In the genomic region with DNA sequence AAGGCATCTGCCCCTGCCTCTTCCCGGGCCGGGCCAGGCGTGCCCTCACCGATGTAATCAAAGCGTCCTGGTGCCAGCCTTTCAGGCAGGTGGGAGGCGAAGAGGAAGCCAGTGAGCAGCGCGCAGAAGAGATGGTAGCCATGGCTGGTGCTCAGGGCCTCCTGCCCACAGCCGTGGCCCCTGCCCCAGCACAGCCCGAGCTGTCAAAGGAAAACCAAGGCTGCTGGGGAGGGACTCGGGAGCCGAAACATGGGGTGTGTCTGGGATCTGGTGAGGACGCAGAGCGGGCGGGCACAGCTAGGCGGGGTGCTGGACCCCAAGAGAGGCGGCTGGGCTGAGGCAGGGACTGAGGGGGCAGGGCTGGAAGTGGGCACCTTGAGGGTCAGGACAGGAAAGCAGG, we compare ENCODE assay signal across 16 cellular contexts. TPM values are rescaled to one million over a fixed set of nuclear protein-coding genes. Genes with fewer than 3 reads are reported as not detected.
A peak's percentile ranks its signal among the peaks of the same experiment; 100 is the strongest.
DNase-seq lines count a peak whose midpoint lies in the region; ATAC-seq lines count a peak whose summit lies in the region.
"Had no signal": no experiment of that assay in that cellular context is flagged by ENCODE, and none has a peak within 500 bp of the region (broad histone marks: within the 10 kb centered on the region; RNA-seq: fewer than 3 reads in every experiment).

No MANE protein-coding gene starts in this region.

- no peak overlapping the region for H3K18ac ChIP-seq in mesendoderm (ENCODE audit: low read length)

- H2AK5ac ChIP-seq in mesendoderm (ENCODE audit: low read length): no peak overlapping the region

- H3K79me2 ChIP-seq in mesendoderm (ENCODE audit: control insufficient read depth, insufficient read depth, low read length): no peaks in the 10 kb centered on the region

- no CpG with 5 or more reads among the region's 17 CpGs for WGBS in mesendoderm (ENCODE audit: extremely low coverage, insufficient coverage, low lambda C conversion rate)

- no peak overlapping the region for H2BK5ac ChIP-seq in mesendoderm (ENCODE audit: low read length)

- H3K4me1 Mint-ChIP-seq in stimulated activated naive CD8-positive, alpha-beta T cell treated with anti-CD3 and anti-CD28 coated beads, Interleukin-15, Interleukin-2, amounts not matched to agents 100 ng/mL and 50 ng/mL, for 24 hours (ENCODE audit: low read depth): peaks cover 20% of the 10 kb centered on the region
- H3K4me1 Mint-ChIP-seq in activated CD8-positive, alpha-beta T cell treated with anti-CD3 and anti-CD28 coated beads, Interleukin-2, amount 10 ng/mL, durations not matched to agents 7 days and 5 days (ENCODE audit: low read depth): peaks cover 34% of the 10 kb centered on the region

- H4K5ac ChIP-seq in mesendoderm (ENCODE audit: low read length): no peak overlapping the region

- no peaks in the 10 kb centered on the region for H3K27me3 Mint-ChIP-seq in stimulated activated naive CD8-positive, alpha-beta T cell treated with anti-CD3 and anti-CD28 coated beads, Interleukin-15, Interleukin-2, amounts not matched to agents 100 ng/mL and 50 ng/mL, for 24 hours
- no peaks in the 10 kb centered on the region for H3K27me3 Mint-ChIP-seq in activated CD8-positive, alpha-beta T cell treated with anti-CD3 and anti-CD28 coated beads, Interleukin-2, amount 10 ng/mL, durations not matched to agents 7 days and 5 days (ENCODE audit: low read depth)

- H3K36me3 ChIP-seq in mucosa of stomach (ENCODE audit: control insufficient read depth, insufficient read depth, low read length) (no peaks in the 10 kb centered on the region), mesendoderm (ENCODE audit: control insufficient read depth, insufficient read depth, low read length) (no peaks in the 10 kb centered on the region)

- no peaks in the 10 kb centered on the region for H3K79me1 ChIP-seq in mesendoderm (ENCODE audit: low read length)

- H2BK120ac ChIP-seq in mesendoderm (ENCODE audit: low read depth, low read length): no peak overlapping the region

- H3K4me3 Mint-ChIP-seq in stimulated activated naive CD8-positive, alpha-beta T cell treated with anti-CD3 and anti-CD28 coated beads, Interleukin-15, Interleukin-2, amounts not matched to agents 100 ng/mL and 50 ng/mL, for 24 hours: no peak overlapping the region
- peak overlapping the region; percentile 75 for H3K4me3 Mint-ChIP-seq in activated CD8-positive, alpha-beta T cell treated with anti-CD3 and anti-CD28 coated beads, Interleukin-2, amount 10 ng/mL, durations not matched to agents 7 days and 5 days

- H4K8ac ChIP-seq in mesendoderm (ENCODE audit: low read depth, low read length): no peak overlapping the region

- H3K4me3 ChIP-seq in mucosa of stomach (ENCODE audit: low read length): no peak overlapping the region
- no peak overlapping the region for H3K4me3 ChIP-seq in mesendoderm (ENCODE audit: low read length)

- no peak for ATAC-seq in stimulated activated naive CD8-positive, alpha-beta T cell treated with anti-CD3 and anti-CD28 coated beads, Interleukin-15, Interleukin-2, amounts not matched to agents 100 U/mL and 50 U/mL, for 24 hours
- ATAC-seq in activated CD8-positive, alpha-beta T cell treated with anti-CD3 and anti-CD28 coated beads, Interleukin-2, amount 10 ng/mL, durations not matched to agents 7 days and 5 days: no peak
- ATAC-seq in HG02610 (IDR thresholded peaks at IDR 0.05; ENCODE audit: unreplicated experiment): no peak

- POLR2A ChIA-PET in activated CD8-positive, alpha-beta T cell treated with anti-CD3 and anti-CD28 coated beads, Interleukin-2, amount 10 ng/mL, durations not matched to agents 7 days and 5 days (lab: Charles Lee): interaction anchor here (1.4 to 3.1 kb wide), 3 partner anchors 14 to 38 kb away, joined by 5 to 12 read pairs (median 10); partner anchors contain the start of genes PMF1 and SMG5

- peaks cover 14% of the 10 kb centered on the region for H3K36me3 Mint-ChIP-seq in stimulated activated naive CD8-positive, alpha-beta T cell treated with anti-CD3 and anti-CD28 coated beads, Interleukin-15, Interleukin-2, amounts not matched to agents 100 ng/mL and 50 ng/mL, for 24 hours (ENCODE audit: low read depth)
- peaks cover 9% of the 10 kb centered on the region for H3K36me3 Mint-ChIP-seq in activated CD8-positive, alpha-beta T cell treated with anti-CD3 and anti-CD28 coated beads, Interleukin-2, amount 10 ng/mL, durations not matched to agents 7 days and 5 days (ENCODE audit: low read depth)

- no peak for DNase-seq in stimulated activated naive CD8-positive, alpha-beta T cell treated with anti-CD3 and anti-CD28 coated beads, Interleukin-15, Interleukin-2, amounts not matched to agents 100 U/mL and 50 U/mL, for 24 hours
- DNase-seq in activated CD8-positive, alpha-beta T cell treated with anti-CD3 and anti-CD28 coated beads, Interleukin-2, amount 10 ng/mL, durations not matched to agents 7 days and 5 days: no peak
- no peak for DNase-seq in mesendoderm
- DNase-seq in NCI-H1417 (lab: John Stamatoyannopoulos, UW): no peak
- DNase-seq in NCI-H1048 (lab: John Stamatoyannopoulos, UW): no peak
- DNase-seq: activated CD4-positive, alpha-beta T cell treated with anti-CD3 and anti-CD28 coated beads, Interleukin-2, amount 50 U/mL, for 48 hours; HCEC 1CT; KBM-7; NCI-H1417 treated with DMSO at 0.1 percent for 48 hours; NCI-H226; tibial artery had no signal

- CTCF ChIA-PET in activated CD8-positive, alpha-beta T cell treated with anti-CD3 and anti-CD28 coated beads, Interleukin-2, amount 10 ng/mL, durations not matched to agents 7 days and 5 days (lab: Charles Lee): interaction anchor here (0.6 to 2.1 kb wide), 2 partner anchors 148 to 275 kb away, joined by 3 to 8 read pairs; no protein-coding TSS in a partner anchor

- no peak overlapping the region for H2BK15ac ChIP-seq in mesendoderm (replicated peaks; ENCODE audit: low read depth)

- no peaks in the 10 kb centered on the region for H3K9me3 Mint-ChIP-seq in stimulated activated naive CD8-positive, alpha-beta T cell treated with anti-CD3 and anti-CD28 coated beads, Interleukin-15, Interleukin-2, amounts not matched to agents 100 ng/mL and 50 ng/mL, for 24 hours
- H3K9me3 Mint-ChIP-seq in activated CD8-positive, alpha-beta T cell treated with anti-CD3 and anti-CD28 coated beads, Interleukin-2, amount 10 ng/mL, durations not matched to agents 7 days and 5 days (ENCODE audit: insufficient read depth): no peaks in the 10 kb centered on the region

- H3K23ac ChIP-seq in mesendoderm (ENCODE audit: low read length): no peak overlapping the region

- H3K27ac ChIP-seq in mesendoderm (ENCODE audit: low read depth, low read length): no peak overlapping the region
- H3K27ac ChIP-seq: right atrium auricular region, tibial artery had no signal

- peak overlapping the region; percentile 74 for H3K27ac Mint-ChIP-seq in stimulated activated naive CD8-positive, alpha-beta T cell treated with anti-CD3 and anti-CD28 coated beads, Interleukin-15, Interleukin-2, amounts not matched to agents 100 ng/mL and 50 ng/mL, for 24 hours
- peak overlapping the region; percentile 93 for H3K27ac Mint-ChIP-seq in activated CD8-positive, alpha-beta T cell treated with anti-CD3 and anti-CD28 coated beads, Interleukin-2, amount 10 ng/mL, durations not matched to agents 7 days and 5 days

- H3K9ac ChIP-seq in mucosa of stomach (ENCODE audit: low read length) (peak overlapping the region; percentile 47), mesendoderm (ENCODE audit: low read length) (no peak overlapping the region)

- H3K9me3 ChIP-seq in mucosa of stomach (ENCODE audit: control insufficient read depth, low read length): no peaks in the 10 kb centered on the region
- H3K9me3 ChIP-seq: right atrium auricular region, tibial artery had no signal

- no peak overlapping the region for H3K4ac ChIP-seq in mesendoderm (ENCODE audit: low read depth, low read length)

- no peak overlapping the region for H3K56ac ChIP-seq in mesendoderm (ENCODE audit: low read length)

- H3K4me2 ChIP-seq in mesendoderm (ENCODE audit: low read length): no peak overlapping the region

- peaks cover 27% of the 10 kb centered on the region for H3K27me3 ChIP-seq in mucosa of stomach (ENCODE audit: control insufficient read depth, insufficient read depth, low read length)
- no peaks in the 10 kb centered on the region for H3K27me3 ChIP-seq in mesendoderm (ENCODE audit: insufficient read depth, low read length, poor library complexity)
- H3K27me3 ChIP-seq: right atrium auricular region had no signal

- H3K4me1 ChIP-seq in mucosa of stomach (ENCODE audit: control insufficient read depth, insufficient read depth, low read length) (peaks cover 32% of the 10 kb centered on the region), mesendoderm (ENCODE audit: control insufficient read depth, low read depth, low read length) (no peaks in the 10 kb centered on the region)

RNA-seq across cellular contexts. Expression of gene BGLAP, which starts 2.7 kb away (rescaled TPM):
- total RNA-seq in activated CD8-positive, alpha-beta T cell treated with anti-CD3 and anti-CD28 coated beads, Interleukin-2, amount 10 ng/mL, durations not matched to agents 7 days and 5 days: 1 to 10 TPM; 2.8 TPM
- 0.13 TPM for polyA plus RNA-seq in mesendoderm (2013, experiment 1 of 2)
- polyA plus RNA-seq in mesendoderm (2013, experiment 2 of 2): 0.15 TPM
- total RNA-seq: fibroblast of villous mesenchyme, right atrium auricular region had no signal

RNA-seq across cellular contexts. Expression of gene PAQR6, which starts 3.1 kb away (rescaled TPM):
- 1 to 10 TPM; 8.6 to 9.9 TPM for total RNA-seq in activated CD8-positive, alpha-beta T cell treated with anti-CD3 and anti-CD28 coated beads, Interleukin-2, amount 10 ng/mL, durations not matched to agents 7 days and 5 days
- polyA plus RNA-seq in mesendoderm (2013, experiment 1 of 2): 2.7 TPM
- 3.0 TPM for polyA plus RNA-seq in mesendoderm (2013, experiment 2 of 2)
- total RNA-seq: right atrium auricular region had no signal

RNA-seq across cellular contexts. Expression of gene PMF1, which starts 31.9 kb away (rescaled TPM):
- 10 to 100 TPM; 72.3 to 77.3 TPM for total RNA-seq in activated CD8-positive, alpha-beta T cell treated with anti-CD3 and anti-CD28 coated beads, Interleukin-2, amount 10 ng/mL, durations not matched to agents 7 days and 5 days
- polyA plus RNA-seq in mesendoderm (2013, experiment 1 of 2): 115 TPM
- 112 TPM for polyA plus RNA-seq in mesendoderm (2013, experiment 2 of 2)

RNA-seq across cellular contexts. Expression of gene SMG5, which starts 37.9 kb away (rescaled TPM):
- 10 to 100 TPM; 75.2 to 78.2 TPM for total RNA-seq in activated CD8-positive, alpha-beta T cell treated with anti-CD3 and anti-CD28 coated beads, Interleukin-2, amount 10 ng/mL, durations not matched to agents 7 days and 5 days
- polyA plus RNA-seq in mesendoderm (2013, experiment 1 of 2): 52.2 TPM
- 51.8 TPM for polyA plus RNA-seq in mesendoderm (2013, experiment 2 of 2)

RNA-seq across cellular contexts. Expression of gene TMEM79, which starts 39.4 kb away (rescaled TPM):
- total RNA-seq in activated CD8-positive, alpha-beta T cell treated with anti-CD3 and anti-CD28 coated beads, Interleukin-2, amount 10 ng/mL, durations not matched to agents 7 days and 5 days: 10 to 100 TPM in 1 of 2 experiments, 1 to 10 TPM in 1; 9.1 to 11.0 TPM
- polyA plus RNA-seq in mesendoderm (2013, experiment 1 of 2): 0.48 TPM
- 0.56 TPM for polyA plus RNA-seq in mesendoderm (2013, experiment 2 of 2)
